Comparison of ENCODE assay signal across 8 cellular contexts in the genomic region with DNA sequence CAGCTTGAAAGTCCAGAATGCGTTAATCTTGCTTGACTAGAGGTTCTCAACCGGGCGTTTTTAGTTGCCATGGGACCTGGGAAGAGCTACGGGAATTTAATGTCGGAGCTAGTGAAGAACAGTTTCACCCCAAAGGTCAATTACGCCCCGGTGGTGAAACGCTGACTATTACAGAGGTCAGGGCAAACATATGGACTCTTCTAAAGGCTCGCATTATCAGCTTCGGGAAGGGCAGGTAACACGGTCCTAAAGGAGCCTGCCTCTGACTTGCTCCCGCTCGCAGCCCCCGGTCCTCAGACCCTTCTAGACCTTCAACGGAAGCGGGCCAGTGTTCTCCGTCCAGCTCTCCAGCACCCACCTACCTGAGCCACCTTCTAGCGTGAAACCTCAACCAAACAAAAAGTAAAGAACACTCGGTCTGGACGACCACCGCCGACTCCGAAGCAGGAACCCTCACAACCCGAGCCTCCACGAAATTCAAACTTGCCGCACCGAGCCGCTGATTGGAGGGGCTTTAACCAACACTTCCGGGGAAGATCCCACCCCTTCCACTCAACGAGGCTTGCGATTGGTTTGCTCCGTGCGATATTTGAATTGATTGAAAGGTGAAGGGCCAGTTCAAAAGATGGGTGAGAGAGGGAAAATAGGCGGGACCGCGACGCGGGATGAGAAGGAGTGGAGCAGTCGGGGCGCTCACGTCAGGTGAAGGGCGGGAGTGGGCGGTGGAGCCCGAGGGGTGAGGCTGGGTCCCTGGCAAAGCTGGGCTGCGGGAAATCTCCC. TPM values are rescaled to one million over a fixed set of nuclear protein-coding genes. Genes with fewer than 3 reads are reported as not detected.
A peak's percentile ranks its signal among the peaks of the same experiment; 100 is the strongest.
DNase-seq lines count a peak whose midpoint lies in the region; ATAC-seq and TF ChIP-seq lines count a peak whose summit lies in the region.

Gene DLGAP5 (minus strand): TSS at position 485 of the 780 bp plus-strand sequence. CDS start 2,406 bp downstream, outside the sequence.

- H3K27me3 ChIP-seq in osteoblast (ENCODE audit: insufficient read depth, low read length) = no peaks in the 10 kb centered on the region
- H3K27me3 ChIP-seq in thymus (ENCODE audit: control insufficient read depth, insufficient read depth) = no peaks in the 10 kb centered on the region

- peaks cover 10% of the 10 kb centered on the region for H3K4me1 Mint-ChIP-seq in glutamatergic neuron (ENCODE audit: low read depth, unreplicated experiment)

- H3K27ac Mint-ChIP-seq in activated naive CD4-positive, alpha-beta T cell treated with anti-CD3 and anti-CD28 coated beads, Interleukin-2, amount 50 U/mL, for 72 hours = peak within 1 kb of the TSS; percentile 94 to 97
- H3K27ac Mint-ChIP-seq in glutamatergic neuron (ENCODE audit: unreplicated experiment) = peak within 1 kb of the TSS; percentile 17

- H3K9me3 ChIP-seq in osteoblast (ENCODE audit: low read depth, low read length) (no peaks in the 10 kb centered on the region), thymus (ENCODE audit: control insufficient read depth) (no peaks in the 10 kb centered on the region)

- H3K36me3 ChIP-seq in osteoblast (ENCODE audit: insufficient read depth, low read length) (no peaks in the 10 kb centered on the region), thymus (ENCODE audit: control insufficient read depth, insufficient read depth) (peaks cover 4% of the 10 kb centered on the region)

- peak within 1 kb of the TSS; percentile 90 for H3K4me3 Mint-ChIP-seq in glutamatergic neuron (ENCODE audit: unreplicated experiment)

- under 1% methylated on average over 45 of the region's 45 CpGs for WGBS in thymus

- peak; percentile 94 for DNase-seq in GM12864 (ENCODE audit: low read depth)
- DNase-seq in NCI-H1105 treated with DMSO at 0.1 percent for 48 hours (lab: John Stamatoyannopoulos, UW) = peak; percentile 99
- peak; percentile 82 for DNase-seq in SKM-1 treated with dmso at 0.1 percent for 144 hours (lab: John Stamatoyannopoulos, UW; ENCODE audit: unreplicated experiment)
- peak; percentile 86 to 94 for DNase-seq in activated naive CD4-positive, alpha-beta T cell treated with anti-CD3 and anti-CD28 coated beads, Interleukin-2, amount 50 U/mL, for 72 hours (ENCODE audit: low spot score in 2 of 2)
- DNase-seq in glutamatergic neuron = peak; percentile 92
- DNase-seq in osteoblast (ENCODE audit: insufficient read length, low spot score, missing footprints) = peak; percentile 87

- no peaks in the 10 kb centered on the region for H4K20me1 ChIP-seq in osteoblast (ENCODE audit: insufficient read depth, low read length)

- peaks cover 48% of the 10 kb centered on the region for H3K79me2 ChIP-seq in osteoblast (ENCODE audit: insufficient read depth, low read length)

- H3K27ac ChIP-seq in osteoblast (ENCODE audit: low read depth, low read length) (peak within 1 kb of the TSS; percentile 72), thymus (ENCODE audit: low read depth) (peak within 1 kb of the TSS; percentile 3)

- TF ChIP-seq CTCF in GM12864 (IDR thresholded peaks at IDR 0.05; ENCODE audit: low read depth, low read length, missing control alignments) (no peak), glutamatergic neuron (IDR thresholded peaks at IDR 0.05; ENCODE audit: partially characterized antibody, unreplicated experiment) (no peak), osteoblast (IDR thresholded peaks at IDR 0.05; ENCODE audit: extremely low read depth, low read depth, low read length) (no peak)

- no peaks in the 10 kb centered on the region for H3K9me3 Mint-ChIP-seq in activated naive CD4-positive, alpha-beta T cell treated with anti-CD3 and anti-CD28 coated beads, Interleukin-2, amount 50 U/mL, for 72 hours
- H3K9me3 Mint-ChIP-seq in glutamatergic neuron (ENCODE audit: unreplicated experiment) = no peaks in the 10 kb centered on the region

- H2AFZ ChIP-seq in osteoblast (ENCODE audit: low read length) = peak within 1 kb of the TSS; percentile 98

- peaks cover 12 to 30% of the 10 kb centered on the region in 2 donors for H3K36me3 Mint-ChIP-seq in activated naive CD4-positive, alpha-beta T cell treated with anti-CD3 and anti-CD28 coated beads, Interleukin-2, amount 50 U/mL, for 72 hours
- no peaks in the 10 kb centered on the region for H3K36me3 Mint-ChIP-seq in glutamatergic neuron (ENCODE audit: unreplicated experiment)

- H3K27me3 Mint-ChIP-seq in glutamatergic neuron (ENCODE audit: unreplicated experiment) = peaks cover 2% of the 10 kb centered on the region

- H3K4me1 ChIP-seq in osteoblast (ENCODE audit: insufficient read depth, low read length) = peaks cover 29% of the 10 kb centered on the region
- H3K4me1 ChIP-seq in thymus (ENCODE audit: control insufficient read depth, insufficient read depth, low read length) = peaks cover 6% of the 10 kb centered on the region

- peak within 1 kb of the TSS; percentile 97 for H3K4me2 ChIP-seq in osteoblast (ENCODE audit: insufficient read depth, low read length)

- H3K4me3 ChIP-seq in GM12864 (ENCODE audit: low read depth, low read length) (peak within 1 kb of the TSS; percentile 97), osteoblast (ENCODE audit: insufficient read depth, low read length) (peak within 1 kb of the TSS; percentile 96), thymus (ENCODE audit: low read length) (peak within 1 kb of the TSS; percentile 60)

- ATAC-seq in HG02678 (IDR thresholded peaks at IDR 0.05; ENCODE audit: unreplicated experiment) = peak; percentile 97
- ATAC-seq in activated naive CD4-positive, alpha-beta T cell treated with anti-CD3 and anti-CD28 coated beads, Interleukin-2, amount 50 U/mL, for 72 hours = peak; percentile 98

RNA-seq across cellular contexts. Expression of gene DLGAP5, which starts in this region (rescaled TPM):
- 100 to 1,000 TPM in 1 of 2 donors, 10 to 100 TPM in 1; 90.2 to 187 TPM for total RNA-seq in activated naive CD4-positive, alpha-beta T cell treated with anti-CD3 and anti-CD28 coated beads, Interleukin-2, amount 50 U/mL, for 72 hours
- total RNA-seq in glutamatergic neuron (ENCODE audit: unreplicated experiment) (8.2 TPM), osteoblast (4.1 and 5.1 TPM in 2 replicates)
- 3.0 TPM for polyA plus RNA-seq in thymus

Comparison
In these comparisons a context has a peak if more than half of its experiments do, and no peak if none do; other contexts are left out.
1. Peak in every context shown above with its lines: DNase-seq, ATAC-seq, H3K4me3 ChIP-seq and H3K27ac ChIP-seq.